ENCODE assay signal across 1 cellular context in the genomic region with DNA sequence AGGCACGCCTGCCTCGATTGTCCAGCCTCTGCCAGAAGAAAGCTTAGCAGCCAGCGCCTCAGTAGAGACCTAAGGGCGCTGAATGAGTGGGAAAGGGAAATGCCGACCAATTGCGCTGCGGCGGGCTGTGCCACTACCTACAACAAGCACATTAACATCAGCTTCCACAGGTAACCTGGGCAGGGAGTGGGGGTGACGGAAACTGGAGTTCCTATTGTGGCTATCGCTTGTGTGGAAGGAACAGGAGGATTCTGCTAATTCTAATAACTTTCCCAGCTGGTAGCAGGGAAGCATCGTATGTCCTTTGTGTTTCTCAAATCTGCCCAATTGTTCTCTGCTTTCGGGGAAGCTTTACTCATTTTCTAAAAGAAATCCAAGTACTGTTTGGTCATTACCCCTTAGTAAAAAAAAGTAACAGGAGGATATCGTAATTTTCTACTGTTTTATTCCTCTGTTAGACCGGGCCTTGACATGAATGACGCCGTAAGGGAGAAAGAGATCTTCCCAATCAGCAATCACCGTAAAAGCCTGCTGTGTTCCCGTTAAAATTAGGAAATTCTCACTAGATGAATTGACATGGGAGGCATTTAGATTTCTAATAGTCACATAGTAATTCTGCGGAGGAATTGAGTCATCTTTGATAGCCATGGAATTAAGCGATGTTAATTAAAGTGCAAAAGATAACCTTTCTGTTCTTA.
TF ChIP-seq lines count a peak whose summit lies in the region.

No MANE protein-coding gene starts in this region.

TF ChIP-seq in HEK293, 187 proteins besides CTCF, POLR2A, EP300 and RAD21 (continued from another document and continues in another):
- TF ChIP-seq ZNF169 (tag by site-specific recombination; IDR thresholded peaks at IDR 0.05) (no peak), MZF1 (tag by site-specific recombination; IDR thresholded peaks at IDR 0.05; ENCODE audit: borderline replicate concordance) (no peak), ZNF184 (tag by site-specific recombination; IDR thresholded peaks at IDR 0.05) (no peak), HOXA7 (CRISPR knock-in tag; IDR thresholded peaks at IDR 0.05; ENCODE audit: borderline replicate concordance) (no peak), ZFP37 (tag by site-specific recombination; IDR thresholded peaks at IDR 0.05) (no peak), ZNF112 (tag by site-specific recombination; IDR thresholded peaks at IDR 0.05) (no peak), ZNF626 (tag by site-specific recombination; IDR thresholded peaks at IDR 0.05) (no peak), ZNF48 (tag by site-specific recombination; IDR thresholded peaks at IDR 0.05) (no peak), ZNF202 (tag by site-specific recombination; IDR thresholded peaks at IDR 0.05; ENCODE audit: borderline replicate concordance) (no peak), SP2 (tag by site-specific recombination; IDR thresholded peaks at IDR 0.05) (no peak), ZNF600 (tag by site-specific recombination; IDR thresholded peaks at IDR 0.05) (peak; percentile 73; the same call in 1 of the 2 replicates), ZNF768 (tag by site-specific recombination; IDR thresholded peaks at IDR 0.05) (no peak), ZNF558 (tag by site-specific recombination; IDR thresholded peaks at IDR 0.05) (no peak), ZNF341 (tag by site-specific recombination; IDR thresholded peaks at IDR 0.05; ENCODE audit: low read depth) (0 out of 2 replicates have a peak, but pooled peaks have one; percentile 2), RBAK (tag by site-specific recombination; IDR thresholded peaks at IDR 0.05) (no peak), ZNF561 (tag by site-specific recombination; IDR thresholded peaks at IDR 0.05; ENCODE audit: borderline replicate concordance) (no peak), SCRT2 (tag by site-specific recombination; IDR thresholded peaks at IDR 0.05) (peak; percentile 95), ZNF335 (tag by site-specific recombination; conservative IDR thresholded peaks at IDR 0.05) (no peak; the same call in none of the 2 replicates), FEZF1 (tag by site-specific recombination; IDR thresholded peaks at IDR 0.05) (no peak), ZNF239 (tag by site-specific recombination; IDR thresholded peaks at IDR 0.05) (no peak), ZNF248 (tag by site-specific recombination; IDR thresholded peaks at IDR 0.05) (no peak), ZNF121 (tag by site-specific recombination; IDR thresholded peaks at IDR 0.05) (no peak), ZNF660 (tag by site-specific recombination; IDR thresholded peaks at IDR 0.05) (no peak), ZNF785 (tag by site-specific recombination; IDR thresholded peaks at IDR 0.05) (no peak), ZNF2 (tag by site-specific recombination; IDR thresholded peaks at IDR 0.05) (0 out of 2 replicates have a peak, but pooled peaks have one; percentile 10), ZNF24 (tag by site-specific recombination; IDR thresholded peaks at IDR 0.05) (0 out of 2 replicates have a peak, but pooled peaks have one; percentile 3), ZNF416 (tag by site-specific recombination; IDR thresholded peaks at IDR 0.05) (no peak), ZNF585B (tag by site-specific recombination; IDR thresholded peaks at IDR 0.05) (no peak), ZNF548 (tag by site-specific recombination; IDR thresholded peaks at IDR 0.05) (no peak), ZNF560 (tag by site-specific recombination; IDR thresholded peaks at IDR 0.05; ENCODE audit: borderline replicate concordance) (no peak), ZNF654 (tag by site-specific recombination; IDR thresholded peaks at IDR 0.05; ENCODE audit: low read depth) (no peak), ZNF843 (tag by site-specific recombination; IDR thresholded peaks at IDR 0.05) (no peak)
- TF ChIP-seq, protein P1, sequence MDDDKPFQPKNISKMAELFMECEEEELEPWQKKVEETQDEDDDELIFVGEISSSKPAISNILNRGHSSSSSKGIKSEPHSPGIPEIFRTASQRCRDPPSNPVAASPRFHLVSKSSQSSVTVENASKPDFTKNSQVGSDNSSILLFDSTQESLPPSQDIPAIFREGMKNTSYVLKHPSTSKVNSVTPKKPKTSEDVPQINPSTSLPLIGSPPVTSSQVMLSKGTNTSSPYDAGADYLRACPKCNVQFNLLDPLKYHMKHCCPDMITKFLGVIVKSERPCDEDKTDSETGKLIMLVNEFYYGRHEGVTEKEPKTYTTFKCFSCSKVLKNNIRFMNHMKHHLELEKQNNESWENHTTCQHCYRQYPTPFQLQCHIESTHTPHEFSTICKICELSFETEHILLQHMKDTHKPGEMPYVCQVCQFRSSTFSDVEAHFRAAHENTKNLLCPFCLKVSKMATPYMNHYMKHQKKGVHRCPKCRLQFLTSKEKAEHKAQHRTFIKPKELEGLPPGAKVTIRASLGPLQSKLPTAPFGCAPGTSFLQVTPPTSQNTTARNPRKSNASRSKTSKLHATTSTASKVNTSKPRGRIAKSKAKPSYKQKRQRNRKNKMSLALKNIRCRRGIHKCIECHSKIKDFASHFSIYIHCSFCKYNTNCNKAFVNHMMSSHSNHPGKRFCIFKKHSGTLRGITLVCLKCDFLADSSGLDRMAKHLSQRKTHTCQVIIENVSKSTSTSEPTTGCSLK (tag by site-specific recombination; IDR thresholded peaks at IDR 0.05) = no peak
- TF ChIP-seq, protein P2, sequence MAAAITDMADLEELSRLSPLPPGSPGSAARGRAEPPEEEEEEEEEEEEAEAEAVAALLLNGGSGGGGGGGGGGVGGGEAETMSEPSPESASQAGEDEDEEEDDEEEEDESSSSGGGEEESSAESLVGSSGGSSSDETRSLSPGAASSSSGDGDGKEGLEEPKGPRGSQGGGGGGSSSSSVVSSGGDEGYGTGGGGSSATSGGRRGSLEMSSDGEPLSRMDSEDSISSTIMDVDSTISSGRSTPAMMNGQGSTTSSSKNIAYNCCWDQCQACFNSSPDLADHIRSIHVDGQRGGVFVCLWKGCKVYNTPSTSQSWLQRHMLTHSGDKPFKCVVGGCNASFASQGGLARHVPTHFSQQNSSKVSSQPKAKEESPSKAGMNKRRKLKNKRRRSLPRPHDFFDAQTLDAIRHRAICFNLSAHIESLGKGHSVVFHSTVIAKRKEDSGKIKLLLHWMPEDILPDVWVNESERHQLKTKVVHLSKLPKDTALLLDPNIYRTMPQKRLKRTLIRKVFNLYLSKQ (tag by site-specific recombination; IDR thresholded peaks at IDR 0.05; ENCODE audit: borderline replicate concordance) = no peak
- TF ChIP-seq, protein P3, sequence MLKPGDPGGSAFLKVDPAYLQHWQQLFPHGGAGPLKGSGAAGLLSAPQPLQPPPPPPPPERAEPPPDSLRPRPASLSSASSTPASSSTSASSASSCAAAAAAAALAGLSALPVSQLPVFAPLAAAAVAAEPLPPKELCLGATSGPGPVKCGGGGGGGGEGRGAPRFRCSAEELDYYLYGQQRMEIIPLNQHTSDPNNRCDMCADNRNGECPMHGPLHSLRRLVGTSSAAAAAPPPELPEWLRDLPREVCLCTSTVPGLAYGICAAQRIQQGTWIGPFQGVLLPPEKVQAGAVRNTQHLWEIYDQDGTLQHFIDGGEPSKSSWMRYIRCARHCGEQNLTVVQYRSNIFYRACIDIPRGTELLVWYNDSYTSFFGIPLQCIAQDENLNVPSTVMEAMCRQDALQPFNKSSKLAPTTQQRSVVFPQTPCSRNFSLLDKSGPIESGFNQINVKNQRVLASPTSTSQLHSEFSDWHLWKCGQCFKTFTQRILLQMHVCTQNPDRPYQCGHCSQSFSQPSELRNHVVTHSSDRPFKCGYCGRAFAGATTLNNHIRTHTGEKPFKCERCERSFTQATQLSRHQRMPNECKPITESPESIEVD (tag by site-specific recombination; IDR thresholded peaks at IDR 0.05) = peak; percentile 68; the same call in 1 of the 2 replicates
- TF ChIP-seq, protein P4, sequence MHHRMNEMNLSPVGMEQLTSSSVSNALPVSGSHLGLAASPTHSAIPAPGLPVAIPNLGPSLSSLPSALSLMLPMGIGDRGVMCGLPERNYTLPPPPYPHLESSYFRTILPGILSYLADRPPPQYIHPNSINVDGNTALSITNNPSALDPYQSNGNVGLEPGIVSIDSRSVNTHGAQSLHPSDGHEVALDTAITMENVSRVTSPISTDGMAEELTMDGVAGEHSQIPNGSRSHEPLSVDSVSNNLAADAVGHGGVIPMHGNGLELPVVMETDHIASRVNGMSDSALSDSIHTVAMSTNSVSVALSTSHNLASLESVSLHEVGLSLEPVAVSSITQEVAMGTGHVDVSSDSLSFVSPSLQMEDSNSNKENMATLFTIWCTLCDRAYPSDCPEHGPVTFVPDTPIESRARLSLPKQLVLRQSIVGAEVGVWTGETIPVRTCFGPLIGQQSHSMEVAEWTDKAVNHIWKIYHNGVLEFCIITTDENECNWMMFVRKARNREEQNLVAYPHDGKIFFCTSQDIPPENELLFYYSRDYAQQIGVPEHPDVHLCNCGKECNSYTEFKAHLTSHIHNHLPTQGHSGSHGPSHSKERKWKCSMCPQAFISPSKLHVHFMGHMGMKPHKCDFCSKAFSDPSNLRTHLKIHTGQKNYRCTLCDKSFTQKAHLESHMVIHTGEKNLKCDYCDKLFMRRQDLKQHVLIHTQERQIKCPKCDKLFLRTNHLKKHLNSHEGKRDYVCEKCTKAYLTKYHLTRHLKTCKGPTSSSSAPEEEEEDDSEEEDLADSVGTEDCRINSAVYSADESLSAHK (tag by site-specific recombination; IDR thresholded peaks at IDR 0.05) = no peak
- TF ChIP-seq, protein P5, sequence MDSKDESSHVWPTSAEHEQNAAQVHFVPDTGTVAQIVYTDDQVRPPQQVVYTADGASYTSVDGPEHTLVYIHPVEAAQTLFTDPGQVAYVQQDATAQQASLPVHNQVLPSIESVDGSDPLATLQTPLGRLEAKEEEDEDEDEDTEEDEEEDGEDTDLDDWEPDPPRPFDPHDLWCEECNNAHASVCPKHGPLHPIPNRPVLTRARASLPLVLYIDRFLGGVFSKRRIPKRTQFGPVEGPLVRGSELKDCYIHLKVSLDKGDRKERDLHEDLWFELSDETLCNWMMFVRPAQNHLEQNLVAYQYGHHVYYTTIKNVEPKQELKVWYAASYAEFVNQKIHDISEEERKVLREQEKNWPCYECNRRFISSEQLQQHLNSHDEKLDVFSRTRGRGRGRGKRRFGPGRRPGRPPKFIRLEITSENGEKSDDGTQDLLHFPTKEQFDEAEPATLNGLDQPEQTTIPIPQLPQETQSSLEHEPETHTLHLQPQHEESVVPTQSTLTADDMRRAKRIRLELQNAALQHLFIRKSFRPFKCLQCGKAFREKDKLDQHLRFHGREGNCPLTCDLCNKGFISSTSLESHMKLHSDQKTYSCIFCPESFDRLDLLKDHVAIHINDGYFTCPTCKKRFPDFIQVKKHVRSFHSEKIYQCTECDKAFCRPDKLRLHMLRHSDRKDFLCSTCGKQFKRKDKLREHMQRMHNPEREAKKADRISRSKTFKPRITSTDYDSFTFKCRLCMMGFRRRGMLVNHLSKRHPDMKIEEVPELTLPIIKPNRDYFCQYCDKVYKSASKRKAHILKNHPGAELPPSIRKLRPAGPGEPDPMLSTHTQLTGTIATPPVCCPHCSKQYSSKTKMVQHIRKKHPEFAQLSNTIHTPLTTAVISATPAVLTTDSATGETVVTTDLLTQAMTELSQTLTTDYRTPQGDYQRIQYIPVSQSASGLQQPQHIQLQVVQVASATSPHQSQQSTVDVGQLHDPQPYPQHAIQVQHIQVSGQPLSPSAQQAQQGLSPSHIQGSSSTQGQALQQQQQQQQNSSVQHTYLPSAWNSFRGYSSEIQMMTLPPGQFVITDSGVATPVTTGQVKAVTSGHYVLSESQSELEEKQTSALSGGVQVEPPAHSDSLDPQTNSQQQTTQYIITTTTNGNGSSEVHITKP (tag by site-specific recombination; IDR thresholded peaks at IDR 0.05) = peak; percentile 53
- TF ChIP-seq, protein P6, sequence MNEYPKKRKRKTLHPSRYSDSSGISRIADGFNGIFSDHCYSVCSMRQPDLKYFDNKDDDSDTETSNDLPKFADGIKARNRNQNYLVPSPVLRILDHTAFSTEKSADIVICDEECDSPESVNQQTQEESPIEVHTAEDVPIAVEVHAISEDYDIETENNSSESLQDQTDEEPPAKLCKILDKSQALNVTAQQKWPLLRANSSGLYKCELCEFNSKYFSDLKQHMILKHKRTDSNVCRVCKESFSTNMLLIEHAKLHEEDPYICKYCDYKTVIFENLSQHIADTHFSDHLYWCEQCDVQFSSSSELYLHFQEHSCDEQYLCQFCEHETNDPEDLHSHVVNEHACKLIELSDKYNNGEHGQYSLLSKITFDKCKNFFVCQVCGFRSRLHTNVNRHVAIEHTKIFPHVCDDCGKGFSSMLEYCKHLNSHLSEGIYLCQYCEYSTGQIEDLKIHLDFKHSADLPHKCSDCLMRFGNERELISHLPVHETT (tag by site-specific recombination; IDR thresholded peaks at IDR 0.05) = no peak
- TF ChIP-seq, protein P7, sequence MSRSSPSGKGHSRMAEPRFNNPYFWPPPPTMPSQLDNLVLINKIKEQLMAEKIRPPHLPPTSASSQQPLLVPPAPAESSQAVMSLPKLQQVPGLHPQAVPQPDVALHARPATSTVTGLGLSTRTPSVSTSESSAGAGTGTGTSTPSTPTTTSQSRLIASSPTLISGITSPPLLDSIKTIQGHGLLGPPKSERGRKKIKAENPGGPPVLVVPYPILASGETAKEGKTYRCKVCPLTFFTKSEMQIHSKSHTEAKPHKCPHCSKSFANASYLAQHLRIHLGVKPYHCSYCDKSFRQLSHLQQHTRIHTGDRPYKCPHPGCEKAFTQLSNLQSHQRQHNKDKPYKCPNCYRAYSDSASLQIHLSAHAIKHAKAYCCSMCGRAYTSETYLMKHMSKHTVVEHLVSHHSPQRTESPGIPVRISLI (tag by site-specific recombination; IDR thresholded peaks at IDR 0.05) = no peak
- TF ChIP-seq, protein P8, sequence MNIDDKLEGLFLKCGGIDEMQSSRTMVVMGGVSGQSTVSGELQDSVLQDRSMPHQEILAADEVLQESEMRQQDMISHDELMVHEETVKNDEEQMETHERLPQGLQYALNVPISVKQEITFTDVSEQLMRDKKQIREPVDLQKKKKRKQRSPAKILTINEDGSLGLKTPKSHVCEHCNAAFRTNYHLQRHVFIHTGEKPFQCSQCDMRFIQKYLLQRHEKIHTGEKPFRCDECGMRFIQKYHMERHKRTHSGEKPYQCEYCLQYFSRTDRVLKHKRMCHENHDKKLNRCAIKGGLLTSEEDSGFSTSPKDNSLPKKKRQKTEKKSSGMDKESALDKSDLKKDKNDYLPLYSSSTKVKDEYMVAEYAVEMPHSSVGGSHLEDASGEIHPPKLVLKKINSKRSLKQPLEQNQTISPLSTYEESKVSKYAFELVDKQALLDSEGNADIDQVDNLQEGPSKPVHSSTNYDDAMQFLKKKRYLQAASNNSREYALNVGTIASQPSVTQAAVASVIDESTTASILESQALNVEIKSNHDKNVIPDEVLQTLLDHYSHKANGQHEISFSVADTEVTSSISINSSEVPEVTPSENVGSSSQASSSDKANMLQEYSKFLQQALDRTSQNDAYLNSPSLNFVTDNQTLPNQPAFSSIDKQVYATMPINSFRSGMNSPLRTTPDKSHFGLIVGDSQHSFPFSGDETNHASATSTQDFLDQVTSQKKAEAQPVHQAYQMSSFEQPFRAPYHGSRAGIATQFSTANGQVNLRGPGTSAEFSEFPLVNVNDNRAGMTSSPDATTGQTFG (tag by site-specific recombination; IDR thresholded peaks at IDR 0.05; ENCODE audit: borderline replicate concordance) = no peak
- TF ChIP-seq, protein P9, sequence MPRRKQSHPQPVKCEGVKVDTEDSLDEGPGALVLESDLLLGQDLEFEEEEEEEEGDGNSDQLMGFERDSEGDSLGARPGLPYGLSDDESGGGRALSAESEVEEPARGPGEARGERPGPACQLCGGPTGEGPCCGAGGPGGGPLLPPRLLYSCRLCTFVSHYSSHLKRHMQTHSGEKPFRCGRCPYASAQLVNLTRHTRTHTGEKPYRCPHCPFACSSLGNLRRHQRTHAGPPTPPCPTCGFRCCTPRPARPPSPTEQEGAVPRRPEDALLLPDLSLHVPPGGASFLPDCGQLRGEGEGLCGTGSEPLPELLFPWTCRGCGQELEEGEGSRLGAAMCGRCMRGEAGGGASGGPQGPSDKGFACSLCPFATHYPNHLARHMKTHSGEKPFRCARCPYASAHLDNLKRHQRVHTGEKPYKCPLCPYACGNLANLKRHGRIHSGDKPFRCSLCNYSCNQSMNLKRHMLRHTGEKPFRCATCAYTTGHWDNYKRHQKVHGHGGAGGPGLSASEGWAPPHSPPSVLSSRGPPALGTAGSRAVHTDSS (tag by site-specific recombination; IDR thresholded peaks at IDR 0.05) = no peak
